20 cellular contexts compared by ENCODE assay signal in genomic region chr10:33878238-33878637, GRCh38.
"Had no signal": no experiment of that assay in that cellular context is flagged by ENCODE, and none has a peak within 500 bp of the region (broad histone marks: within the 10 kb centered on the region; RNA-seq: fewer than 3 reads in every experiment).

No MANE protein-coding gene starts in this region.

- H3K9me3 ChIP-seq: colonic mucosa, prostate gland, right lobe of liver, thoracic aorta, transverse colon had no signal

- H3K4me1 Mint-ChIP-seq: stimulated activated memory B cell treated with anti-CD40 and anti-IgM and Interleukin-4, amounts not matched to agents 10 μg/mL and 1 μg/mL and 100 μg/mL, for 72 hours; stimulated activated naive CD8-positive, alpha-beta T cell treated with anti-CD3 and anti-CD28 coated beads, Interleukin-15, amount 100 ng/mL, for 72 hours had no signal

- H3K27me3 Mint-ChIP-seq: stimulated activated memory B cell treated with anti-CD40 and anti-IgM and Interleukin-4, amounts not matched to agents 10 μg/mL and 1 μg/mL and 100 μg/mL, for 72 hours; stimulated activated naive CD8-positive, alpha-beta T cell treated with anti-CD3 and anti-CD28 coated beads, Interleukin-15, amount 100 ng/mL, for 72 hours had no signal

- H3K27me3 ChIP-seq: colonic mucosa, right lobe of liver, transverse colon had no signal

- H3K4me1 ChIP-seq: colonic mucosa, parathyroid adenoma, prostate gland had no signal

- H3K27ac Mint-ChIP-seq: naive thymus-derived CD4-positive, alpha-beta T cell; stimulated activated memory B cell treated with anti-CD40 and anti-IgM and Interleukin-4, amounts not matched to agents 10 μg/mL and 1 μg/mL and 100 μg/mL, for 72 hours; stimulated activated naive CD8-positive, alpha-beta T cell treated with anti-CD3 and anti-CD28 coated beads, Interleukin-15, amount 100 ng/mL, for 72 hours had no signal

- H3K4me3 Mint-ChIP-seq: naive thymus-derived CD4-positive, alpha-beta T cell; stimulated activated memory B cell treated with anti-CD40 and anti-IgM and Interleukin-4, amounts not matched to agents 10 μg/mL and 1 μg/mL and 100 μg/mL, for 72 hours; stimulated activated naive CD8-positive, alpha-beta T cell treated with anti-CD3 and anti-CD28 coated beads, Interleukin-15, amount 100 ng/mL, for 72 hours had no signal

- DNase-seq: cerebellar nuclear complex; colonic mucosa; dermis blood vessel endothelial cell; erythroblast; foreskin melanocyte; head of caudate nucleus; hippocampal formation; left colon; mesendoderm; naive thymus-derived CD4-positive, alpha-beta T cell; right lobe of liver; small intestine; stimulated activated CD4-positive, alpha-beta T cell treated with anti-CD3 and anti-CD28 coated beads, Interleukin-2, amount 100 ng/mL, for 48 hours; stimulated activated naive CD8-positive, alpha-beta T cell treated with anti-CD3 and anti-CD28 coated beads, Interleukin-15, amount 100 ng/mL, for 72 hours; substantia nigra; transverse colon had no signal

- H3K4me3 ChIP-seq: colonic mucosa, prostate gland, right lobe of liver, thoracic aorta, transverse colon had no signal

- H3K36me3 ChIP-seq: colonic mucosa, prostate gland, right lobe of liver, thoracic aorta, transverse colon had no signal

- H3K36me3 Mint-ChIP-seq: stimulated activated memory B cell treated with anti-CD40 and anti-IgM and Interleukin-4, amounts not matched to agents 10 μg/mL and 1 μg/mL and 100 μg/mL, for 72 hours had no signal

- H3K9ac ChIP-seq: parathyroid adenoma had no signal

- H3K27ac ChIP-seq: colonic mucosa, parathyroid adenoma, prostate gland, thoracic aorta, transverse colon had no signal

- ATAC-seq: left colon; naive thymus-derived CD4-positive, alpha-beta T cell; right lobe of liver; stimulated activated memory B cell treated with anti-CD40 and anti-IgM and Interleukin-4, amounts not matched to agents 10 μg/mL and 1 μg/mL and 100 μg/mL, for 72 hours; stimulated activated naive CD8-positive, alpha-beta T cell treated with anti-CD3 and anti-CD28 coated beads, Interleukin-15, amount 100 ng/mL, for 72 hours had no signal
